8 cellular contexts compared by ENCODE assay signal in the genomic region with DNA sequence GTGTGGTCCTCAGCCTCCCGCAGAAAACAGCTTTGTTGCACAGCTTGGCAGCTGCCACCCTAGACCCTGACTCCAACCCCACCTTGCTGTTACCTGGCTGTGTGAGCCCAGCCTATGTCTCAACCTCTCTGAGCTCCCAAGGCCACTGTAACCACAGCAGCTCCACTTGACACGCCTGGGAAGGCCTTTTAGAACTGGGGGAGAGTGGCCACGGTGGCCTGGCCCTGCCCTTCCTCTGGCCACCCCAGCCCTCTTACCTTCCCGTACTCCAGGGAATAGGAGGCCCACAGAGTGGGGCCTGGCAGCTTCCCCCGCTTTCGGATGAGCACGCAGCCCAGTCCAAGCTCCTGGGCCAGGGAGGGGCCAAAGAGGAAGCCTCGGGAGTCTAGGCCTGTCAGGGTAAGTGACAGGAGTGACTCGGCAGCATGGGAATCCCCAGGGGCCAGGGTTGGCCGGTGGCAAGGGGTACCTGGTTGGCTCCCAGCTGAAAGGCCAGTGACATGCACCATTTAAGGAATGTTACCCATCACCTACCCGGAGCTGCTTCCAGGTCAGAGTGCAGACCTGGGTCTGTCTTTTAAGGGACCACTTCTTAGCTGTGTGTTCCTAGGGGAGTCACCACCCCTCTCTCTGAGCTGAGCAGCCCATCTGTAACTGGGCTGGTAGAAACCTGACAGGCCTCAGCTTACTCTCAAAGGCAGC. TPM values are rescaled to one million over a fixed set of nuclear protein-coding genes. Genes with fewer than 3 reads are reported as not detected.
DNase-seq lines count a peak whose midpoint lies in the region; ATAC-seq, FAIRE-seq and TF ChIP-seq lines count a peak whose summit lies in the region.

No MANE protein-coding gene starts in this region.

- H3K36me3 ChIP-seq in GM12878 (ENCODE audit: control insufficient read depth in 2 of 2, insufficient read depth in 2 of 2, low read length in 1 of 2) (peaks cover 6 to 41% of the 10 kb centered on the region in 2 experiments; a peak in 3 of 4 replicates), mucosa of descending colon (ENCODE audit: low read depth) (no peaks in the 10 kb centered on the region)

- peak; percentile 57 for FAIRE-seq in GM12878 (lab: Jason Lieb, UNC)

- ATAC-seq in GM12878 (peak; percentile 29), mucosa of descending colon (no peak)

- peaks cover 20% of the 10 kb centered on the region for H3K4me1 ChIP-seq in GM12878 (ENCODE audit: control insufficient read depth, insufficient read depth, low read length)
- H3K4me1 ChIP-seq in mucosa of descending colon (ENCODE audit: low read depth): peaks cover 22% of the 10 kb centered on the region

- TF ChIP-seq EP300 in GM12878 (IDR thresholded peaks at IDR 0.05; ENCODE audit: borderline replicate concordance in 1 of 2, control insufficient read depth in 1 of 2, low read depth in 2 of 2, low read length in 2 of 2): no peak

- no TSS peak for BruUV-seq in GM12878 (replicated peaks; lab: Mats Ljungman, UMichigan)

- peak overlapping the region; percentile 88 for H3K9ac ChIP-seq in GM12878 (ENCODE audit: control insufficient read depth, insufficient read depth, low read length)

- H3K27me3 ChIP-seq in GM12878 (replicated peaks in 1 of 2; ENCODE audit: control insufficient read depth in 2 of 2, insufficient read depth in 2 of 2, low read length in 1 of 2): no peaks in the 10 kb centered on the region

- DNase-seq in ELF-1 (ENCODE audit: low read depth, low spot score) (peak; percentile 54), NAMALWA (ENCODE audit: low spot score) (peak; percentile 64), GM12878 (ENCODE audit: low read depth, low spot score) (no peak), mucosa of descending colon (peak in 2 of 3 donors; percentile 43 to 62), NCI-H187 treated with DMSO at 0.1 percent for 48 hours (lab: John Stamatoyannopoulos, UW) (no peak), G401 (ENCODE audit: low spot score) (no peak), NCI-H2227 treated with DMSO at 0.1 percent for 48 hours (lab: John Stamatoyannopoulos, UW) (no peak)
- DNase-seq in effector CD4-positive, alpha-beta T cell: no peak

- TF ChIP-seq POLR2A in GM12878 (IDR thresholded peaks at IDR 0.05; ENCODE audit: low read depth, low read length): peak; percentile 49

- peak overlapping the region; percentile 85 for H3K4me3 ChIP-seq in GM12878
- H3K4me3 ChIP-seq in mucosa of descending colon: no peak overlapping the region

- CTCF ChIA-PET in GM12878 (lab: Yijun Ruan, JAX): interaction anchor here (1.1 to 3.2 kb wide), 8 partner anchors 9 to 406 kb away, joined by 3 to 19 read pairs (median 6); a partner anchor contains a TSS

- RAD21 ChIA-PET in GM12878 (lab: Charles Lee; ENCODE audit: unreplicated experiment): interaction anchor here (1.0 to 4.0 kb wide), 10 partner anchors 10 to 357 kb away, joined by 3 to 14 read pairs (median 6); a partner anchor contains a TSS

- TF ChIP-seq CTCF in GM12878 (IDR thresholded peaks at IDR 0.05 in 2 of 3, conservative IDR thresholded peaks at IDR 0.05 in 1 of 3; ENCODE audit: control insufficient read depth in 2 of 3, extremely low read depth in 1 of 3, insufficient read depth in 1 of 3, low read depth in 3 of 3, low read length in 3 of 3): no peak
- no peak for TF ChIP-seq CTCF in mucosa of descending colon (IDR thresholded peaks at IDR 0.05)

- peak overlapping the region; percentile 85 for H3K4me2 ChIP-seq in GM12878 (ENCODE audit: control insufficient read depth, insufficient read depth)

- no peak for TF ChIP-seq RAD21 in GM12878 (IDR thresholded peaks at IDR 0.05; ENCODE audit: insufficient read depth, low read depth, low read length)

- H3K79me2 ChIP-seq in GM12878 (ENCODE audit: control insufficient read depth, insufficient read depth, low read length): peaks cover 37% of the 10 kb centered on the region

- 1% methylated on average over 11 of the region's 11 CpGs for WGBS in GM12878 (ENCODE audit: insufficient coverage, insufficient replicate concordance, low lambda C conversion rate, missing lambda C conversion rate)

- POLR2A ChIA-PET in GM12878 (lab: Charles Lee): interaction anchor here (0.9 to 4.2 kb wide), 6 partner anchors 9 to 160 kb away, joined by 3 to 30 read pairs (median 4); no protein-coding TSS in a partner anchor

- no peaks in the 10 kb centered on the region for H3K9me3 ChIP-seq in GM12878 (replicated peaks; ENCODE audit: control insufficient read depth, insufficient read depth, low read length)
- no peaks in the 10 kb centered on the region for H3K9me3 ChIP-seq in mucosa of descending colon

- in situ Hi-C loops in GM12878 (cut with MboI): no loop called here
- in situ Hi-C loops in G401 (cut with HindIII; ENCODE audit: low sequenced_read_pairs): no loop called here

- H2AFZ ChIP-seq in GM12878 (ENCODE audit: control insufficient read depth, low read depth, low read length): no peak overlapping the region

- intact Hi-C loops in GM12878 (cut with micrococcal nuclease; ENCODE audit: unreplicated experiment) (loop anchor here (5.0 kb wide), 2 partner anchors 47 to 158 kb away; a partner anchor contains a TSS), mucosa of descending colon (cut with DNase I, micrococcal nuclease) (no loop called here)

- H3K27ac ChIP-seq in GM12878 (ENCODE audit: control insufficient read depth, insufficient read depth): peak overlapping the region; percentile 95

- SMC1A ChIA-PET in GM12878 (lab: Charles Lee; ENCODE audit: uncharacterized antibody, unreplicated experiment): interaction anchor here (0.8 to 2.0 kb wide), 8 partner anchors 9 to 73 kb away, joined by 3 to 7 read pairs (median 5); a partner anchor contains a TSS

- no peaks in the 10 kb centered on the region for H4K20me1 ChIP-seq in GM12878 (ENCODE audit: control insufficient read depth, insufficient read depth)

RNA-seq across cellular contexts. Expression of a gene that starts 1.4 kb away (rescaled TPM):
- 39.3 and 42.6 TPM in 2 replicates for total RNA-seq in GM12878 (2013; cell fraction: nucleolus; rRNA removed)
- total RNA-seq in GM12878 (2014; rRNA removed): 308 and 348 TPM in 2 replicates
- 106 and 113 TPM in 2 replicates for total RNA-seq in GM12878 (2014; rRNA removed; fragmentation: Illumina TruSeq; extraction: Trizol)
- 219 and 234 TPM in 2 replicates for total RNA-seq in GM12878 (2021)
- polyA plus RNA-seq in GM12878 (2011; ENCODE audit: low read depth): 71.1 TPM
- 39.6 and 95.7 TPM in 2 replicates for polyA plus RNA-seq in GM12878 (2011; rRNA removed)
- 75.8 and 141 TPM in 2 replicates for polyA plus RNA-seq in GM12878 (2011; cell fraction: cytosol; rRNA removed)
- 107 and 109 TPM in 2 replicates for polyA plus RNA-seq in GM12878 (2011; cell fraction: nucleus; rRNA removed)
- polyA plus RNA-seq in GM12878 (2012): 148 and 153 TPM in 2 replicates
- 8.6 and 46.2 TPM in 2 replicates for polyA plus RNA-seq in GM12878 (2014; fragmentation: Illumina TruSeq; extraction: Trizol)
- 100 to 1,000 TPM in 1 of 2 experiments, 10 to 100 TPM in 1; 30.6 to 100 TPM for polyA plus RNA-seq in GM12878 (2014; fragmentation: Nextera tagmentation; extraction: Ambion mirVana)
- polyA plus RNA-seq in GM12878 (2014; rRNA removed): 278 and 338 TPM in 2 replicates
- 100 to 1,000 TPM; 446 to 495 TPM for polyA plus RNA-seq in GM12878 (2016; fragmentation: Nextera tagmentation; extraction: Ambion mirVana)
- polyA minus RNA-seq in GM12878 (2011; rRNA and poly(A)+ RNA removed): 11.7 and 28.6 TPM in 2 replicates
- 42.0 and 50.9 TPM in 2 replicates for polyA minus RNA-seq in GM12878 (2011; cell fraction: cytosol; rRNA and poly(A)+ RNA removed)
- polyA minus RNA-seq in GM12878 (2011; cell fraction: nucleus; rRNA and poly(A)+ RNA removed): 22.0 and 30.6 TPM in 2 replicates
- 100 to 1,000 TPM in 2 of 3 donors, 10 to 100 TPM in 1; 76.5 to 185 (median 113) TPM for total RNA-seq in mucosa of descending colon
- total RNA-seq in G401 (2014; rRNA removed; shearing (Covaris generic)): 266 and 349 TPM in 2 replicates

RNA-seq across cellular contexts. Expression of a gene that starts 6.7 kb away (rescaled TPM):
- 10.9 and 14.9 TPM in 2 replicates for total RNA-seq in GM12878 (2013; cell fraction: nucleolus; rRNA removed)
- 40.4 and 59.3 TPM in 2 replicates for total RNA-seq in GM12878 (2014; rRNA removed)
- 6.5 and 8.5 TPM in 2 replicates for total RNA-seq in GM12878 (2014; rRNA removed; fragmentation: Illumina TruSeq; extraction: Trizol)
- total RNA-seq in GM12878 (2021): 87.6 and 90.0 TPM in 2 replicates
- polyA plus RNA-seq in GM12878 (2011; ENCODE audit: low read depth): 8.4 TPM
- polyA plus RNA-seq in GM12878 (2011; rRNA removed): 3.3 and 9.0 TPM in 2 replicates
- polyA plus RNA-seq in GM12878 (2011; cell fraction: cytosol; rRNA removed): 24.4 and 33.2 TPM in 2 replicates
- 26.7 and 44.2 TPM in 2 replicates for polyA plus RNA-seq in GM12878 (2011; cell fraction: nucleus; rRNA removed)
- polyA plus RNA-seq in GM12878 (2012): 39.9 and 49.2 TPM in 2 replicates
- polyA plus RNA-seq in GM12878 (2014; fragmentation: Illumina TruSeq; extraction: Trizol): 1.3 and 4.3 TPM in 2 replicates
- 1 to 10 TPM in 1 of 2 experiments, under 1 TPM in 1; 0.50 to 1.9 TPM for polyA plus RNA-seq in GM12878 (2014; fragmentation: Nextera tagmentation; extraction: Ambion mirVana)
- polyA plus RNA-seq in GM12878 (2014; rRNA removed): 37.7 and 58.6 TPM in 2 replicates
- 10 to 100 TPM in 1 of 2 experiments, 1 to 10 TPM in 1; 5.7 to 41.3 TPM for polyA plus RNA-seq in GM12878 (2016; fragmentation: Nextera tagmentation; extraction: Ambion mirVana)
- 8.9 and 34.4 TPM in 2 replicates for polyA minus RNA-seq in GM12878 (2011; rRNA and poly(A)+ RNA removed)
- polyA minus RNA-seq in GM12878 (2011; cell fraction: cytosol; rRNA and poly(A)+ RNA removed): 37.6 and 54.5 TPM in 2 replicates
- 8.5 and 22.1 TPM in 2 replicates for polyA minus RNA-seq in GM12878 (2011; cell fraction: nucleus; rRNA and poly(A)+ RNA removed)
- 10 to 100 TPM in 1 of 3 donors, 1 to 10 TPM in 2; 2.9 to 20.9 (median 7.6) TPM for total RNA-seq in mucosa of descending colon
- total RNA-seq in G401 (2014; rRNA removed; shearing (Covaris generic)): 32.8 and 36.6 TPM in 2 replicates

RNA-seq across cellular contexts. Expression of a gene that starts 25.3 kb away (rescaled TPM):
- total RNA-seq in GM12878 (2013; cell fraction: nucleolus; rRNA removed): 218 and 234 TPM in 2 replicates
- total RNA-seq in GM12878 (2014; rRNA removed) (96.3 and 106 TPM in 2 replicates), GM12878 (2014; rRNA removed; fragmentation: Illumina TruSeq; extraction: Trizol) (21.8 and 30.6 TPM in 2 replicates), GM12878 (2021) (146 and 169 TPM in 2 replicates), mucosa of descending colon (100 to 1,000 TPM in 2 of 3 donors, 10 to 100 TPM in 1; 71.4 to 218 (median 129) TPM)
- 55.6 TPM for polyA plus RNA-seq in GM12878 (2011; ENCODE audit: low read depth)
- polyA plus RNA-seq in GM12878 (2011; rRNA removed) (15.2 and 28.0 TPM in 2 replicates), GM12878 (2014; fragmentation: Illumina TruSeq; extraction: Trizol) (17.0 and 39.9 TPM in 2 replicates), GM12878 (2014; fragmentation: Nextera tagmentation; extraction: Ambion mirVana) (1 to 10 TPM; 1.3 to 7.2 TPM), GM12878 (2014; rRNA removed) (116 and 167 TPM in 2 replicates), GM12878 (2016; fragmentation: Nextera tagmentation; extraction: Ambion mirVana) (10 to 100 TPM; 31.1 to 35.6 TPM)
- polyA plus RNA-seq in GM12878 (2011; cell fraction: cytosol; rRNA removed): 47.6 and 77.5 TPM in 2 replicates
- polyA plus RNA-seq in GM12878 (2011; cell fraction: nucleus; rRNA removed): 493 and 679 TPM in 2 replicates
- 77.9 and 106 TPM in 2 replicates for polyA plus RNA-seq in GM12878 (2012)
- 39.4 and 60.9 TPM in 2 replicates for polyA minus RNA-seq in GM12878 (2011; rRNA and poly(A)+ RNA removed)
- 27.0 and 30.1 TPM in 2 replicates for polyA minus RNA-seq in GM12878 (2011; cell fraction: cytosol; rRNA and poly(A)+ RNA removed)
- polyA minus RNA-seq in GM12878 (2011; cell fraction: nucleus; rRNA and poly(A)+ RNA removed): 81.4 and 144 TPM in 2 replicates
- 69.8 and 75.6 TPM in 2 replicates for total RNA-seq in G401 (2014; rRNA removed; shearing (Covaris generic))

RNA-seq across cellular contexts. Expression of a gene that starts 46.4 kb away (rescaled TPM):
- total RNA-seq in GM12878 (2013; cell fraction: nucleolus; rRNA removed): 64.8 and 87.4 TPM in 2 replicates
- total RNA-seq in GM12878 (2014; rRNA removed): 4.0 and 5.1 TPM in 2 replicates
- total RNA-seq in GM12878 (2014; rRNA removed; fragmentation: Illumina TruSeq; extraction: Trizol): 3.7 and 4.3 TPM in 2 replicates
- 9.6 and 12.4 TPM in 2 replicates for total RNA-seq in GM12878 (2021)
- polyA plus RNA-seq in GM12878 (2011; ENCODE audit: low read depth): 6.4 TPM
- 3.5 and 4.2 TPM in 2 replicates for polyA plus RNA-seq in GM12878 (2011; rRNA removed)
- 3.5 and 3.9 TPM in 2 replicates for polyA plus RNA-seq in GM12878 (2011; cell fraction: cytosol; rRNA removed)
- 21.1 and 23.2 TPM in 2 replicates for polyA plus RNA-seq in GM12878 (2011; cell fraction: nucleus; rRNA removed)
- polyA plus RNA-seq in GM12878 (2012): 8.5 and 8.8 TPM in 2 replicates
- 2.6 and 6.0 TPM in 2 replicates for polyA plus RNA-seq in GM12878 (2014; fragmentation: Illumina TruSeq; extraction: Trizol)
- polyA plus RNA-seq in GM12878 (2014; fragmentation: Nextera tagmentation; extraction: Ambion mirVana): under 1 TPM; 0.37 to 0.95 TPM
- polyA plus RNA-seq in GM12878 (2014; rRNA removed): 8.1 and 9.5 TPM in 2 replicates
- 1 to 10 TPM; 5.6 to 6.5 TPM for polyA plus RNA-seq in GM12878 (2016; fragmentation: Nextera tagmentation; extraction: Ambion mirVana)
- 3.1 and 10.6 TPM in 2 replicates for polyA minus RNA-seq in GM12878 (2011; rRNA and poly(A)+ RNA removed)
- 1.1 and 3.3 TPM in 2 replicates for polyA minus RNA-seq in GM12878 (2011; cell fraction: cytosol; rRNA and poly(A)+ RNA removed)
- polyA minus RNA-seq in GM12878 (2011; cell fraction: nucleus; rRNA and poly(A)+ RNA removed): 10.0 and 19.4 TPM in 2 replicates
- total RNA-seq in mucosa of descending colon: 10 to 100 TPM; 37.4 to 65.3 (median 44.0) TPM
- total RNA-seq in G401 (2014; rRNA removed; shearing (Covaris generic)): 12.3 and 13.3 TPM in 2 replicates

RNA-seq across cellular contexts. Expression of a gene that starts 46.6 kb away (rescaled TPM):
- total RNA-seq in GM12878 (2013; cell fraction: nucleolus; rRNA removed): 23.0 and 27.4 TPM in 2 replicates
- 66.3 and 73.0 TPM in 2 replicates for total RNA-seq in GM12878 (2014; rRNA removed)
- total RNA-seq in GM12878 (2014; rRNA removed; fragmentation: Illumina TruSeq; extraction: Trizol): 52.8 and 56.3 TPM in 2 replicates
- total RNA-seq in GM12878 (2021): 69.6 and 70.7 TPM in 2 replicates
- 120 TPM for polyA plus RNA-seq in GM12878 (2011; ENCODE audit: low read depth)
- polyA plus RNA-seq in GM12878 (2011; rRNA removed): 71.0 and 158 TPM in 2 replicates
- 97.6 and 110 TPM in 2 replicates for polyA plus RNA-seq in GM12878 (2011; cell fraction: cytosol; rRNA removed)
- 55.1 and 62.1 TPM in 2 replicates for polyA plus RNA-seq in GM12878 (2011; cell fraction: nucleus; rRNA removed)
- polyA plus RNA-seq in GM12878 (2012): 62.8 and 86.2 TPM in 2 replicates
- polyA plus RNA-seq in GM12878 (2014; fragmentation: Illumina TruSeq; extraction: Trizol): 64.0 and 79.3 TPM in 2 replicates
- 100 to 1,000 TPM; 337 to 363 TPM for polyA plus RNA-seq in GM12878 (2014; fragmentation: Nextera tagmentation; extraction: Ambion mirVana)
- polyA plus RNA-seq in GM12878 (2014; rRNA removed): 67.0 and 105 TPM in 2 replicates
- polyA plus RNA-seq in GM12878 (2016; fragmentation: Nextera tagmentation; extraction: Ambion mirVana): 100 to 1,000 TPM; 189 to 221 TPM
- 28.0 and 32.8 TPM in 2 replicates for polyA minus RNA-seq in GM12878 (2011; rRNA and poly(A)+ RNA removed)
- polyA minus RNA-seq in GM12878 (2011; cell fraction: cytosol; rRNA and poly(A)+ RNA removed): 9.6 and 15.1 TPM in 2 replicates
- 26.0 and 35.4 TPM in 2 replicates for polyA minus RNA-seq in GM12878 (2011; cell fraction: nucleus; rRNA and poly(A)+ RNA removed)
- total RNA-seq in mucosa of descending colon: 10 to 100 TPM; 30.6 to 57.9 (median 40.7) TPM
- total RNA-seq in G401 (2014; rRNA removed; shearing (Covaris generic)): 86.0 and 86.1 TPM in 2 replicates

Comparison
In these comparisons a context has a peak if more than half of its experiments do, and no peak if none do; other contexts are left out.
1. DNase-seq: peak in ELF-1 (single experiment), NAMALWA (single experiment) and mucosa of descending colon (2 of 3); none in GM12878 (single experiment), NCI-H187 treated with DMSO at 0.1 percent for 48 hours (single experiment), G401 (single experiment), effector CD4-positive, alpha-beta T cell (single experiment) and NCI-H2227 treated with DMSO at 0.1 percent for 48 hours (single experiment).